Comparison of ENCODE assay signal across 8 cellular contexts in the genomic region with DNA sequence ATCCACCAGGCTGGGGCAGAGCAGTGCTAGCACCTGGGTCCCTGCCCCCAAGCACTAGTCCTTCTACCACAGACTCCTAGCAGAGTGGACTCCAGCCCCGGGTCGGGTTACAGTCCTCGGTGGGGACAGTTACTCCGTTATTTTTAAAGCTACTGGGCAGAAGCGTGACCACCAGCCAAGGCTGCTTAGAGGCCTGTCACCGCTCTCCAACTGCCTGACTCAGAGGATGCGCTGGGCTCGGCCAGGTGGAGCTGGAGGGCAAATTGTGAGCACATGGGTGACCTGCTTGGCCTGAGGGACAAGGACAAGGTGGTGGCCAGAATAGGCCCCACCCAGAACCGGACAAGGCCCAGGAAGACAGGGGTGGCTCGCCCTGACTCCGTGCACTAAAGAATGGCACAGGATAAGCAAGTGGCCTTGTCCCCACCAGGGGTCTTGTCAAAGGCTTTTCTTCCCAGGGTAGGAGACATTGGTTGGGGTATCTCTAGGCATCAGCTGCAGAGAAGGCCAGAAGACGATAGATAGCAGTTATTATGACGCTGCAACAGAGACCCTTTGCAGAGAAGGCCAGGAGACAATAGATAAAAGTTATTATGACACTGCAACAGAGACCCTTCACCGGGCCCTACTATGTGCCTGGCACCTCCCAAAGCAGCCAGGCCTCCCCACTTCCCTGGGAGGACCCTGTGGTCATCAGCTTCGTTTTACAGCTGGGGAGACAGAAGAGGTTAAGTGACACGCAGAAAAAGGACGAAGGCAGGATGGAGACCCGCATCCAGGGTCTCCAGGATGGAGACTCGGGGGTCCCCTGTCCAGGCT. TPM values are rescaled to one million over a fixed set of nuclear protein-coding genes. Genes with fewer than 3 reads are reported as not detected.
DNase-seq lines count a peak whose midpoint lies in the region; ATAC-seq and FAIRE-seq lines count a peak whose summit lies in the region.

No MANE protein-coding gene starts in this region.

- H3K27ac Mint-ChIP-seq in activated CD8-positive, alpha-beta memory T cell treated with anti-CD3 and anti-CD28 coated beads, Interleukin-2, amount 10 ng/mL, durations not matched to agents 7 days and 5 days, result no peak overlapping the region
- peak overlapping the region in 1 of 2 donors; percentile 39 for H3K27ac Mint-ChIP-seq in T-cell
- peak overlapping the region; percentile 23 for H3K27ac Mint-ChIP-seq in stimulated activated effector memory CD8-positive, alpha-beta T cell treated with anti-CD3 and anti-CD28 coated beads, Interleukin-12 subunit alpha, Interleukin-12 subunit beta, amount 100 ng/mL, for 72 hours

- DNase-seq in activated CD8-positive, alpha-beta memory T cell treated with anti-CD3 and anti-CD28 coated beads, Interleukin-2, amount 10 ng/mL, durations not matched to agents 7 days and 5 days, result no peak
- no peak for DNase-seq in activated CD8-positive, alpha-beta memory T cell treated with anti-CD3 and anti-CD28 coated beads, Interleukin-2, amount 50 U/mL, for 4 hours
- DNase-seq in T-cell (no peak), urothelium cell line (ENCODE audit: low spot score) (no peak), pons (ENCODE audit: low spot score) (no peak)
- no peak for DNase-seq in stimulated activated effector memory CD8-positive, alpha-beta T cell treated with anti-CD3 and anti-CD28 coated beads, Interleukin-12 subunit alpha, Interleukin-12 subunit beta, amount 100 ng/mL, for 72 hours (ENCODE audit: low spot score in 2 of 2)
- no peak for DNase-seq in stimulated activated CD4-positive, alpha-beta T cell treated with anti-CD3 and anti-CD28 coated beads, Interleukin-2, amount 100 ng/mL, for 48 hours

- CTCF ChIA-PET in activated CD8-positive, alpha-beta memory T cell treated with anti-CD3 and anti-CD28 coated beads, Interleukin-2, amount 10 ng/mL, durations not matched to agents 7 days and 5 days (lab: Charles Lee), result interaction anchor here (0.7 to 2.0 kb wide), 6 partner anchors 12 to 273 kb away, joined by 3 to 8 read pairs (median 3); a partner anchor contains a TSS
- CTCF ChIA-PET in T-cell (lab: Charles Lee), result interaction anchor here in 1 of 2 donors (0.6 kb wide), 1 partner anchor 277 kb away, joined by 7 read pairs; no protein-coding TSS in a partner anchor

- H3K4me3 Mint-ChIP-seq in activated CD8-positive, alpha-beta memory T cell treated with anti-CD3 and anti-CD28 coated beads, Interleukin-2, amount 10 ng/mL, durations not matched to agents 7 days and 5 days, result peak overlapping the region; percentile 32
- H3K4me3 Mint-ChIP-seq in T-cell, result peak overlapping the region; percentile 67 to 71 (median 67)
- H3K4me3 Mint-ChIP-seq in stimulated activated effector memory CD8-positive, alpha-beta T cell treated with anti-CD3 and anti-CD28 coated beads, Interleukin-12 subunit alpha, Interleukin-12 subunit beta, amount 100 ng/mL, for 72 hours, result peak overlapping the region; percentile 49

- no peak for ATAC-seq in activated CD8-positive, alpha-beta memory T cell treated with anti-CD3 and anti-CD28 coated beads, Interleukin-2, amount 10 ng/mL, durations not matched to agents 7 days and 5 days
- no peak for ATAC-seq in T-cell (replicated peaks in 1 of 4)
- ATAC-seq in esophagus mucosa, result peak; percentile 5
- ATAC-seq in stimulated activated effector memory CD8-positive, alpha-beta T cell treated with anti-CD3 and anti-CD28 coated beads, Interleukin-12 subunit alpha, Interleukin-12 subunit beta, amount 100 ng/mL, for 72 hours, result no peak

- H3K27me3 Mint-ChIP-seq in activated CD8-positive, alpha-beta memory T cell treated with anti-CD3 and anti-CD28 coated beads, Interleukin-2, amount 10 ng/mL, durations not matched to agents 7 days and 5 days, result no peaks in the 10 kb centered on the region
- no peaks in the 10 kb centered on the region for H3K27me3 Mint-ChIP-seq in T-cell

- no peaks in the 10 kb centered on the region for H3K36me3 Mint-ChIP-seq in activated CD8-positive, alpha-beta memory T cell treated with anti-CD3 and anti-CD28 coated beads, Interleukin-2, amount 10 ng/mL, durations not matched to agents 7 days and 5 days
- no peaks in the 10 kb centered on the region for H3K36me3 Mint-ChIP-seq in T-cell
- H3K36me3 Mint-ChIP-seq in stimulated activated effector memory CD8-positive, alpha-beta T cell treated with anti-CD3 and anti-CD28 coated beads, Interleukin-12 subunit alpha, Interleukin-12 subunit beta, amount 100 ng/mL, for 72 hours, result no peaks in the 10 kb centered on the region

- no peak for FAIRE-seq in urothelium cell line (lab: Jason Lieb, UNC)

- POLR2A ChIA-PET in T-cell (lab: Charles Lee), result interaction anchor here in 1 of 2 donors (0.7 kb wide), 1 partner anchor 123 kb away, joined by 4 read pairs; no protein-coding TSS in a partner anchor

- H3K4me1 Mint-ChIP-seq in activated CD8-positive, alpha-beta memory T cell treated with anti-CD3 and anti-CD28 coated beads, Interleukin-2, amount 10 ng/mL, durations not matched to agents 7 days and 5 days, result peaks cover 4% of the 10 kb centered on the region
- H3K4me1 Mint-ChIP-seq in T-cell, result peaks cover 4 to 12% (median 10%) of the 10 kb centered on the region in 3 donors
- H3K4me1 Mint-ChIP-seq in stimulated activated effector memory CD8-positive, alpha-beta T cell treated with anti-CD3 and anti-CD28 coated beads, Interleukin-12 subunit alpha, Interleukin-12 subunit beta, amount 100 ng/mL, for 72 hours, result peaks cover 6% of the 10 kb centered on the region

- no peaks in the 10 kb centered on the region for H3K9me3 Mint-ChIP-seq in activated CD8-positive, alpha-beta memory T cell treated with anti-CD3 and anti-CD28 coated beads, Interleukin-2, amount 10 ng/mL, durations not matched to agents 7 days and 5 days (ENCODE audit: low read depth)
- H3K9me3 Mint-ChIP-seq in T-cell, result no peaks in the 10 kb centered on the region
- H3K9me3 Mint-ChIP-seq in stimulated activated effector memory CD8-positive, alpha-beta T cell treated with anti-CD3 and anti-CD28 coated beads, Interleukin-12 subunit alpha, Interleukin-12 subunit beta, amount 100 ng/mL, for 72 hours, result no peaks in the 10 kb centered on the region

RNA-seq across cellular contexts. Expression of a gene that starts 1.6 kb away (rescaled TPM):
- 1 to 10 TPM; 3.6 to 4.4 TPM for total RNA-seq in activated CD8-positive, alpha-beta memory T cell treated with anti-CD3 and anti-CD28 coated beads, Interleukin-2, amount 10 ng/mL, durations not matched to agents 7 days and 5 days
- total RNA-seq in T-cell, result 1 to 10 TPM; 5.6 to 7.2 (median 6.1) TPM
- 4.9 TPM for total RNA-seq in esophagus mucosa

RNA-seq across cellular contexts. Expression of a gene that starts 10.4 kb away (rescaled TPM):
- 10 to 100 TPM; 23.8 to 29.8 TPM for total RNA-seq in activated CD8-positive, alpha-beta memory T cell treated with anti-CD3 and anti-CD28 coated beads, Interleukin-2, amount 10 ng/mL, durations not matched to agents 7 days and 5 days
- 10 to 100 TPM; 17.4 to 45.3 (median 43.7) TPM for total RNA-seq in T-cell
- total RNA-seq in esophagus mucosa, result 14.7 TPM

RNA-seq across cellular contexts. Expression of a gene that starts 15.8 kb away (rescaled TPM):
- 100 to 1,000 TPM; 169 to 216 TPM for total RNA-seq in activated CD8-positive, alpha-beta memory T cell treated with anti-CD3 and anti-CD28 coated beads, Interleukin-2, amount 10 ng/mL, durations not matched to agents 7 days and 5 days
- total RNA-seq in T-cell (100 to 1,000 TPM; 134 to 231 (median 204) TPM), esophagus mucosa (134 TPM)
